ENCODE assay signal across 20 cellular contexts in the genomic region with DNA sequence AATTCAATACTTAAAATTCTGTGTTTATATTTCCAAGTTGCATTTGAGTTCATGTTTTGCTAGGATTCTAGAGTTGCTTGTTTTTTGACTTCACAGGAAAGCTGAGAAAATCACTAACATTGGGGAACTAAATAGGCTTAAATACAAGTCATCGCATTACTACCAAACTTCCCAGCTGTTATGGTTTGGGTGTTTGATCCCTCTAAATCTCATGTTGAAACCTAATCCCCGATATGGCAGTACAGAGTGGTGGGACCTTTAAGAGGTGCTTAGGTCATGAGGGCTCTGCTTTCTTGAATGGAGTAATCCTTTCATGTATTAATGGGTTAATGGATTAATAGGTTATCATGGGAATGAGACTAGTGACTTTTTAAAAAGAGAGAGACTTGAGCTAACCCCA.
"Had no signal": no experiment of that assay in that cellular context is flagged by ENCODE, and none has a peak within 500 bp of the region (broad histone marks: within the 10 kb centered on the region; RNA-seq: fewer than 3 reads in every experiment).

No MANE protein-coding gene starts in this region.

- H3K4me3 ChIP-seq: esophagus muscularis mucosa, gastrocnemius medialis, heart right ventricle, mucosa of descending colon, neural progenitor cell, ovary, smooth muscle cell had no signal

- H3K36me3 Mint-ChIP-seq: natural killer cell treated with Interleukin-12 subunit alpha and Interleukin-12 subunit beta and Interleukin-15 and Interleukin-18, amount 100 ng/mL, for 72 hours; neural progenitor cell had no signal

- H3K27me3 ChIP-seq: esophagus muscularis mucosa, gastrocnemius medialis, heart right ventricle, neural progenitor cell, ovary had no signal

- H3K4me3 Mint-ChIP-seq: effector memory CD8-positive, alpha-beta T cell; natural killer cell treated with Interleukin-12 subunit alpha and Interleukin-12 subunit beta and Interleukin-15 and Interleukin-18, amount 100 ng/mL, for 72 hours; neural progenitor cell had no signal

- H3K4me1 ChIP-seq: esophagus muscularis mucosa, gastrocnemius medialis, heart right ventricle, neural progenitor cell had no signal

- H3K4me1 Mint-ChIP-seq: neural progenitor cell had no signal

- H3K27ac ChIP-seq: epithelial cell of prostate, esophagus muscularis mucosa, gastrocnemius medialis, heart right ventricle, neural progenitor cell, ovary had no signal

- FAIRE-seq: urothelium cell line had no signal

- H3K27me3 Mint-ChIP-seq: effector memory CD8-positive, alpha-beta T cell; natural killer cell treated with Interleukin-12 subunit alpha and Interleukin-12 subunit beta and Interleukin-15 and Interleukin-18, amount 100 ng/mL, for 72 hours had no signal

- DNase-seq: effector memory CD8-positive, alpha-beta T cell; gastrocnemius medialis; heart right ventricle; hypothalamus; islet precursor cell; mammary epithelial cell; mucosa of descending colon; nucleus accumbens; ovary; right cardiac atrium; stimulated activated CD4-positive, alpha-beta T cell treated with anti-CD3 and anti-CD28 coated beads, Interleukin-2, amount 100 ng/mL, for 48 hours; stimulated activated naive CD4-positive, alpha-beta T cell treated with Interleukin-2 at 50 U/mL for 16 hours; trophoblast cell had no signal

- H3K9me3 ChIP-seq: mucosa of descending colon, ovary had no signal

- ATAC-seq: effector memory CD8-positive, alpha-beta T cell; gastrocnemius medialis; heart right ventricle; left lobe of liver; mucosa of descending colon; natural killer cell treated with Interleukin-12 subunit alpha and Interleukin-12 subunit beta and Interleukin-15 and Interleukin-18, amount 100 ng/mL, for 72 hours; right cardiac atrium had no signal

- H3K27ac Mint-ChIP-seq: effector memory CD8-positive, alpha-beta T cell; natural killer cell treated with Interleukin-12 subunit alpha and Interleukin-12 subunit beta and Interleukin-15 and Interleukin-18, amount 100 ng/mL, for 72 hours; neural progenitor cell had no signal

- H3K36me3 ChIP-seq: esophagus muscularis mucosa, gastrocnemius medialis, heart right ventricle, neural progenitor cell, ovary had no signal
